Comparison of ENCODE assay signal across 12 cellular contexts in genomic region chr12:131682511-131682895, GRCh38. TPM values are rescaled to one million over a fixed set of nuclear protein-coding genes. Genes with fewer than 3 reads are reported as not detected.
DNase-seq lines count a peak whose midpoint lies in the region; ATAC-seq and TF ChIP-seq lines count a peak whose summit lies in the region.
"Had no signal": no experiment of that assay in that cellular context is flagged by ENCODE, and none has a peak within 500 bp of the region (broad histone marks: within the 10 kb centered on the region; RNA-seq: fewer than 3 reads in every experiment).

No MANE protein-coding gene starts in this region.

- TF ChIP-seq CTCF in spleen (IDR thresholded peaks at IDR 0.05 in 8 of 11, conservative IDR thresholded peaks at IDR 0.05 in 3 of 11), result no peak

- peak overlapping the region; percentile 24 for H3K4me3 Mint-ChIP-seq in activated CD4-positive, alpha-beta T cell treated with anti-CD3 and anti-CD28 coated beads, Interleukin-2, amount 10 ng/mL, durations not matched to agents 7 days and 5 days
- H3K4me3 Mint-ChIP-seq in activated naive CD8-positive, alpha-beta T cell treated with anti-CD3 and anti-CD28 coated beads for 36 hours, result peak overlapping the region; percentile 1

- H3K4me1 ChIP-seq in spleen, result peaks cover 0 to 15% (median 0%) of the 10 kb centered on the region in 6 donors

- peaks cover 9% of the 10 kb centered on the region for H3K4me1 Mint-ChIP-seq in activated CD4-positive, alpha-beta T cell treated with anti-CD3 and anti-CD28 coated beads, Interleukin-2, amount 10 ng/mL, durations not matched to agents 7 days and 5 days
- H3K4me1 Mint-ChIP-seq in activated naive CD8-positive, alpha-beta T cell treated with anti-CD3 and anti-CD28 coated beads for 36 hours, result peaks cover 7% of the 10 kb centered on the region

- H3K9me3 Mint-ChIP-seq in activated CD4-positive, alpha-beta T cell treated with anti-CD3 and anti-CD28 coated beads, Interleukin-2, amount 10 ng/mL, durations not matched to agents 7 days and 5 days, result peaks cover 5% of the 10 kb centered on the region
- no peaks in the 10 kb centered on the region for H3K9me3 Mint-ChIP-seq in activated naive CD8-positive, alpha-beta T cell treated with anti-CD3 and anti-CD28 coated beads for 36 hours

- ATAC-seq in HG03520 (IDR thresholded peaks at IDR 0.05; ENCODE audit: unreplicated experiment), result peak; percentile 2

- no peaks in the 10 kb centered on the region for H3K36me3 ChIP-seq in spleen
- H3K36me3 ChIP-seq: thoracic aorta had no signal

- H3K27ac ChIP-seq in spleen, result peak overlapping the region in 2 of 8 donors; percentile 42 to 50
- H3K27ac ChIP-seq: thoracic aorta had no signal

- H3K4me3 ChIP-seq in spleen, result peak overlapping the region in 1 of 8 donors; percentile 51
- H3K4me3 ChIP-seq: thoracic aorta had no signal

- no peak for TF ChIP-seq POLR2A in spleen (IDR thresholded peaks at IDR 0.05)

- CTCF ChIA-PET in activated CD4-positive, alpha-beta T cell treated with anti-CD3 and anti-CD28 coated beads, Interleukin-2, amount 10 ng/mL, durations not matched to agents 7 days and 5 days (lab: Charles Lee), result no interaction called here

- no peaks in the 10 kb centered on the region for H3K27me3 Mint-ChIP-seq in activated CD4-positive, alpha-beta T cell treated with anti-CD3 and anti-CD28 coated beads, Interleukin-2, amount 10 ng/mL, durations not matched to agents 7 days and 5 days
- peaks cover 4% of the 10 kb centered on the region for H3K27me3 Mint-ChIP-seq in activated naive CD8-positive, alpha-beta T cell treated with anti-CD3 and anti-CD28 coated beads for 36 hours

- H3K27me3 ChIP-seq in spleen (replicated peaks in 1 of 7), result peaks cover 0 to 21% (median 0%) of the 10 kb centered on the region in 7 donors

- peak overlapping the region; percentile 81 for H3K27ac Mint-ChIP-seq in activated CD4-positive, alpha-beta T cell treated with anti-CD3 and anti-CD28 coated beads, Interleukin-2, amount 10 ng/mL, durations not matched to agents 7 days and 5 days
- H3K27ac Mint-ChIP-seq in activated naive CD8-positive, alpha-beta T cell treated with anti-CD3 and anti-CD28 coated beads for 36 hours, result peak overlapping the region; percentile 40
- H3K27ac Mint-ChIP-seq: IgD-negative memory B cell had no signal

- 15 to 37% (median 25%) methylated on average over 9 to 10 of the region's 10 CpGs for WGBS in spleen, 5 donors

- DNase-seq in activated CD4-positive, alpha-beta T cell treated with anti-CD3 and anti-CD28 coated beads, Interleukin-2, amount 10 ng/mL, durations not matched to agents 7 days and 5 days, result peak; percentile 36
- DNase-seq in activated CD4-positive, alpha-beta T cell treated with anti-CD3 and anti-CD28 coated beads, Interleukin-2, amount 50 U/mL, for 4 hours, result no peak
- peak; percentile 18 for DNase-seq in activated naive CD8-positive, alpha-beta T cell treated with anti-CD3 and anti-CD28 coated beads for 36 hours
- DNase-seq in spleen (peak; percentile 74), NCI-H1436 treated with DMSO at 0.1 percent for 48 hours (lab: John Stamatoyannopoulos, UW) (no peak), kidney tubule cell (ENCODE audit: low spot score) (no peak)
- DNase-seq in stimulated activated CD4-positive, alpha-beta T cell treated with anti-CD3 and anti-CD28 coated beads, Interleukin-12 subunit alpha, Interleukin-12 subunit beta, amount 100 ng/mL, for 4 hours, result no peak
- DNase-seq: foreskin melanocyte, NCI-H2107 had no signal

- no peaks in the 10 kb centered on the region for H3K9me3 ChIP-seq in spleen
- H3K9me3 ChIP-seq: thoracic aorta had no signal

- H3K36me3 Mint-ChIP-seq in activated CD4-positive, alpha-beta T cell treated with anti-CD3 and anti-CD28 coated beads, Interleukin-2, amount 10 ng/mL, durations not matched to agents 7 days and 5 days (ENCODE audit: low read depth), result no peaks in the 10 kb centered on the region
- H3K36me3 Mint-ChIP-seq in activated naive CD8-positive, alpha-beta T cell treated with anti-CD3 and anti-CD28 coated beads for 36 hours, result no peaks in the 10 kb centered on the region
- H3K36me3 Mint-ChIP-seq: IgD-negative memory B cell had no signal

- intact Hi-C loops in spleen (cut with DNase I; ENCODE audit: low total_unique reads), result no loop called here

- POLR2A ChIA-PET in activated CD4-positive, alpha-beta T cell treated with anti-CD3 and anti-CD28 coated beads, Interleukin-2, amount 10 ng/mL, durations not matched to agents 7 days and 5 days (lab: Charles Lee), result no interaction called here

RNA-seq across cellular contexts. Expression of gene SFSWAP, which starts 28.4 kb away (rescaled TPM):
- 10 to 100 TPM; 51.4 to 59.0 TPM for total RNA-seq in activated CD4-positive, alpha-beta T cell treated with anti-CD3 and anti-CD28 coated beads, Interleukin-2, amount 10 ng/mL, durations not matched to agents 7 days and 5 days
- total RNA-seq in activated naive CD8-positive, alpha-beta T cell treated with anti-CD3 and anti-CD28 coated beads for 36 hours, result 10 to 100 TPM; 51.1 to 57.4 TPM
- total RNA-seq in spleen, result 10 to 100 TPM; 50.4 to 74.4 (median 68.6) TPM
- 10 to 100 TPM; 19.5 to 33.7 (median 28.8) TPM for polyA plus RNA-seq in spleen

Comparison
In these comparisons a context has a peak if more than half of its experiments do, and no peak if none do; other contexts are left out.
1. DNase-seq: peak in activated CD4-positive, alpha-beta T cell treated with anti-CD3 and anti-CD28 coated beads, Interleukin-2, amount 10 ng/mL, durations not matched to agents 7 days and 5 days (single experiment), activated naive CD8-positive, alpha-beta T cell treated with anti-CD3 and anti-CD28 coated beads for 36 hours (single experiment) and spleen (single experiment); none in activated CD4-positive, alpha-beta T cell treated with anti-CD3 and anti-CD28 coated beads, Interleukin-2, amount 50 U/mL, for 4 hours (0 of 2), NCI-H1436 treated with DMSO at 0.1 percent for 48 hours (single experiment), kidney tubule cell (single experiment) and stimulated activated CD4-positive, alpha-beta T cell treated with anti-CD3 and anti-CD28 coated beads, Interleukin-12 subunit alpha, Interleukin-12 subunit beta, amount 100 ng/mL, for 4 hours (single experiment).